8 cellular contexts compared by ENCODE assay signal in genomic region chr18:76490701-76491171, GRCh38. TPM values are rescaled to one million over a fixed set of nuclear protein-coding genes. Genes with fewer than 3 reads are reported as not detected.
DNase-seq lines count a peak whose midpoint lies in the region; ATAC-seq and TF ChIP-seq lines count a peak whose summit lies in the region.

No MANE protein-coding gene starts in this region.

- peak overlapping the region; percentile 97 for H3K4me3 Mint-ChIP-seq in glutamatergic neuron (ENCODE audit: unreplicated experiment)

- H3K4me3 ChIP-seq in GM12865 (ENCODE audit: low read depth, low read length): peak overlapping the region; percentile 66

- H3K4me1 Mint-ChIP-seq in glutamatergic neuron (ENCODE audit: low read depth, unreplicated experiment): peaks cover 26% of the 10 kb centered on the region

- peak overlapping the region; percentile 98 for H3K27ac Mint-ChIP-seq in glutamatergic neuron (ENCODE audit: unreplicated experiment)

- H3K9me3 Mint-ChIP-seq in glutamatergic neuron (ENCODE audit: unreplicated experiment): peaks cover 40% of the 10 kb centered on the region

- TF ChIP-seq CTCF in GM12865 (IDR thresholded peaks at IDR 0.05; ENCODE audit: insufficient read depth, low read depth, low read length, missing control alignments) (no peak), glutamatergic neuron (IDR thresholded peaks at IDR 0.05; ENCODE audit: partially characterized antibody, unreplicated experiment) (no peak)

- DNase-seq in GM12865 (ENCODE audit: low read depth) (peak; percentile 58), NCI-H146 treated with DMSO at 0.1 percent for 48 hours (lab: John Stamatoyannopoulos, UW; ENCODE audit: unreplicated experiment) (peak; percentile 46), glutamatergic neuron (peak; percentile 55), posterior vena cava (ENCODE audit: low spot score) (peak; percentile 80), putamen (ENCODE audit: low spot score) (no peak), AML-193 (lab: John Stamatoyannopoulos, UW) (no peak)
- DNase-seq in activated naive CD4-positive, alpha-beta T cell treated with Interleukin-2 at 50 U/mL for 16 hours: peak; percentile 45

- no peak for ATAC-seq in GM21360 (IDR thresholded peaks at IDR 0.05; ENCODE audit: unreplicated experiment)

- H3K27me3 Mint-ChIP-seq in glutamatergic neuron (ENCODE audit: unreplicated experiment): peaks cover 28% of the 10 kb centered on the region

- intact Hi-C loops in posterior vena cava (cut with DNase I): no loop called here

- H3K36me3 Mint-ChIP-seq in glutamatergic neuron (ENCODE audit: unreplicated experiment): no peaks in the 10 kb centered on the region

RNA-seq across cellular contexts. Expression of gene ZNF516, which starts 4.3 kb away (rescaled TPM):
- total RNA-seq in glutamatergic neuron (ENCODE audit: unreplicated experiment) (192 TPM), posterior vena cava (10 to 100 TPM; 24.3 to 32.5 TPM)

Comparison
In these comparisons a context has a peak if more than half of its experiments do, and no peak if none do; other contexts are left out.
1. DNase-seq: peak in GM12865 (single experiment), NCI-H146 treated with DMSO at 0.1 percent for 48 hours (single experiment), activated naive CD4-positive, alpha-beta T cell treated with Interleukin-2 at 50 U/mL for 16 hours (single experiment), glutamatergic neuron (single experiment) and posterior vena cava (single experiment); none in putamen (single experiment) and AML-193 (0 of 2).